ENCODE assay signal across 22 cellular contexts in genomic region chr7:124643196-124643850, GRCh38.
"Had no signal": no experiment of that assay in that cellular context is flagged by ENCODE, and none has a peak within 500 bp of the region (broad histone marks: within the 10 kb centered on the region; RNA-seq: fewer than 3 reads in every experiment).

No MANE protein-coding gene starts in this region.

- H3K36me3 ChIP-seq: gastrocnemius medialis, left ventricle myocardium inferior, stomach, thoracic aorta had no signal

- ATAC-seq: activated CD4-positive, CD25-positive, alpha-beta regulatory T cell treated with anti-CD3 and anti-CD28 coated beads, Interleukin-2, amount 50 U/mL, for 24 hours; esophagus mucosa; gastrocnemius medialis; sciatic nerve; SK-N-SH treated with all-trans-retinoic acid at 6 μM for 48 hours; stimulated activated memory B cell treated with anti-CD40 and anti-IgM and Interleukin-4, amounts not matched to agents 10 μg/mL and 1 μg/mL and 100 μg/mL, for 72 hours had no signal

- H2AFZ ChIP-seq: parathyroid adenoma had no signal

- H3K4me3 Mint-ChIP-seq: activated naive CD4-positive, alpha-beta T cell treated with anti-CD3 and anti-CD28 coated beads, Interleukin-2, amount 50 U/mL, for 24 hours; brain; nephron; stimulated activated memory B cell treated with anti-CD40 and anti-IgM and Interleukin-4, amounts not matched to agents 10 μg/mL and 1 μg/mL and 100 μg/mL, for 72 hours; type B pancreatic cell had no signal

- H3K36me3 Mint-ChIP-seq: activated naive CD4-positive, alpha-beta T cell treated with anti-CD3 and anti-CD28 coated beads, Interleukin-2, amount 50 U/mL, for 24 hours; brain; stimulated activated memory B cell treated with anti-CD40 and anti-IgM and Interleukin-4, amounts not matched to agents 10 μg/mL and 1 μg/mL and 100 μg/mL, for 72 hours; type B pancreatic cell had no signal

- H3K27me3 Mint-ChIP-seq: activated naive CD4-positive, alpha-beta T cell treated with anti-CD3 and anti-CD28 coated beads, Interleukin-2, amount 50 U/mL, for 24 hours; brain; stimulated activated memory B cell treated with anti-CD40 and anti-IgM and Interleukin-4, amounts not matched to agents 10 μg/mL and 1 μg/mL and 100 μg/mL, for 72 hours had no signal

- DNase-seq: activated gamma-delta T cell treated with Interleukin-2 at 50 U/mL for 16 hours; activated T-cell treated with anti-CD3 and anti-CD28 coated beads, Interleukin-2, amount 50 U/mL, for 1 hour; aorta; dermis blood vessel endothelial cell; effector memory CD4-positive, alpha-beta T cell; gastrocnemius medialis; left ventricle myocardium inferior; small intestine; stimulated activated CD4-positive, alpha-beta T cell treated with anti-CD3 and anti-CD28 coated beads, Interleukin-15, amount 100 ng/mL, for 24 hours; stomach had no signal

- H3K9me3 ChIP-seq: gastrocnemius medialis, left ventricle myocardium inferior, stomach, thoracic aorta had no signal

- H3K27me3 ChIP-seq: gastrocnemius medialis, stomach had no signal

- H3K9ac ChIP-seq: parathyroid adenoma had no signal

- H3K27ac Mint-ChIP-seq: activated naive CD4-positive, alpha-beta T cell treated with anti-CD3 and anti-CD28 coated beads, Interleukin-2, amount 50 U/mL, for 24 hours; brain; nephron; stimulated activated memory B cell treated with anti-CD40 and anti-IgM and Interleukin-4, amounts not matched to agents 10 μg/mL and 1 μg/mL and 100 μg/mL, for 72 hours; type B pancreatic cell had no signal

- H3K27ac ChIP-seq: gastrocnemius medialis, left ventricle myocardium inferior, parathyroid adenoma, stomach, thoracic aorta, VCaP had no signal

- H3K9me3 Mint-ChIP-seq: activated naive CD4-positive, alpha-beta T cell treated with anti-CD3 and anti-CD28 coated beads, Interleukin-2, amount 50 U/mL, for 24 hours; brain; nephron; stimulated activated memory B cell treated with anti-CD40 and anti-IgM and Interleukin-4, amounts not matched to agents 10 μg/mL and 1 μg/mL and 100 μg/mL, for 72 hours; type B pancreatic cell had no signal

- H3K4me1 Mint-ChIP-seq: activated naive CD4-positive, alpha-beta T cell treated with anti-CD3 and anti-CD28 coated beads, Interleukin-2, amount 50 U/mL, for 24 hours; brain; nephron; stimulated activated memory B cell treated with anti-CD40 and anti-IgM and Interleukin-4, amounts not matched to agents 10 μg/mL and 1 μg/mL and 100 μg/mL, for 72 hours had no signal

- H3K4me3 ChIP-seq: gastrocnemius medialis, left ventricle myocardium inferior, stomach, thoracic aorta had no signal

- H3K4me1 ChIP-seq: gastrocnemius medialis, left ventricle myocardium inferior, parathyroid adenoma, stomach had no signal

- H3K79me2 ChIP-seq: parathyroid adenoma had no signal
